Comparison of ENCODE assay signal across 2 cellular contexts in the genomic region with DNA sequence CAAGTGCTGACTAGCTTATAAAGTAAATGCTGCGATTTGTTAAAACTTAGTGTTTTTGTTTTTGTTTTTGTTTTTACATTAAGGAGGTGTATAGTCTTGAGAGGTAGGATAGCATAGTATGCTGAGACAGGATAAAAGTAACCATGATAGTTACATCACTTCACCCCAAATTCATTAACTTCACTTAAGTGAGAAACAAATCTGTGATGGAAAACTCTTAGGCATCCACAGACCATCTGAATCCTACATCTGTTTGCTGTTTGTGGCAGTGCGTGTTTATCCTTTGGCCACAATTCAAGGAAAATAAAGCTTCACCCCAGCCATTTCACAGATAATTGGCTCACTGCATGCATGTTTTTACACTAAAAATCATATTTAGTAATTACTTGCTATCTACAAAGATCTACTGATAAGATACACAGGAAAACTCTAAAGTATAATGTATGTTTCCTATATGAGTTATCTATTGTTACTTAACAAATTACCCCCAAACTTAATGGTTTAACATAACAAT.
TF ChIP-seq lines count a peak whose summit lies in the region.

No MANE protein-coding gene starts in this region.

TF ChIP-seq in SK-N-SH, 30 proteins besides CTCF, POLR2A, EP300 and RAD21 (continued from another document and continues in another):
- TF ChIP-seq, protein P1, sequence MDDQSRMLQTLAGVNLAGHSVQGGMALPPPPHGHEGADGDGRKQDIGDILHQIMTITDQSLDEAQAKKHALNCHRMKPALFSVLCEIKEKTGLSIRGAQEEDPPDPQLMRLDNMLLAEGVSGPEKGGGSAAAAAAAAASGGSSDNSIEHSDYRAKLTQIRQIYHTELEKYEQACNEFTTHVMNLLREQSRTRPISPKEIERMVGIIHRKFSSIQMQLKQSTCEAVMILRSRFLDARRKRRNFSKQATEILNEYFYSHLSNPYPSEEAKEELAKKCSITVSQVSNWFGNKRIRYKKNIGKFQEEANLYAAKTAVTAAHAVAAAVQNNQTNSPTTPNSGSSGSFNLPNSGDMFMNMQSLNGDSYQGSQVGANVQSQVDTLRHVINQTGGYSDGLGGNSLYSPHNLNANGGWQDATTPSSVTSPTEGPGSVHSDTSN (IDR thresholded peaks at IDR 0.05), result no peak
- TF ChIP-seq, protein P2, sequence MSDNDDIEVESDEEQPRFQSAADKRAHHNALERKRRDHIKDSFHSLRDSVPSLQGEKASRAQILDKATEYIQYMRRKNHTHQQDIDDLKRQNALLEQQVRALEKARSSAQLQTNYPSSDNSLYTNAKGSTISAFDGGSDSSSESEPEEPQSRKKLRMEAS (IDR thresholded peaks at IDR 0.05; ENCODE audit: low read depth), result no peak
- TF ChIP-seq CHD2 (IDR thresholded peaks at IDR 0.05; ENCODE audit: low read length, partially characterized antibody) (peak; percentile 45), GABPA (IDR thresholded peaks at IDR 0.05; ENCODE audit: low read depth) (no peak), FOXJ3 (CRISPR knock-in tag; IDR thresholded peaks at IDR 0.05) (no peak), NRF1 (IDR thresholded peaks at IDR 0.05; ENCODE audit: low read depth, low read length) (no peak), TCF12 (IDR thresholded peaks at IDR 0.05) (peak; percentile 36; the same call in 1 of the 2 replicates), TEAD4 (IDR thresholded peaks at IDR 0.05; ENCODE audit: borderline replicate concordance, insufficient read depth) (peak; percentile 25; the same call in 1 of the 2 replicates), RXRA (IDR thresholded peaks at IDR 0.05; ENCODE audit: borderline replicate concordance, low read depth) (no peak), TAF1 (IDR thresholded peaks at IDR 0.05; ENCODE audit: borderline replicate concordance, low read depth, low read length) (no peak), GATA2 (CRISPR knock-in tag; IDR thresholded peaks at IDR 0.05) (peak; percentile 39; the same call in 1 of the 2 replicates), POLR2AphosphoS5 (IDR thresholded peaks at IDR 0.05; ENCODE audit: low read depth, low read length) (no peak), NFIC (IDR thresholded peaks at IDR 0.05; ENCODE audit: borderline replicate concordance) (peak; percentile 36; the same call in 1 of the 2 replicates), MXI1 (IDR thresholded peaks at IDR 0.05; ENCODE audit: low read depth, low read length) (no peak), YY1 (IDR thresholded peaks at IDR 0.05; ENCODE audit: low read depth) (no peak), RFX5 (IDR thresholded peaks at IDR 0.05; ENCODE audit: low read length) (no peak), MEF2A (IDR thresholded peaks at IDR 0.05; ENCODE audit: borderline replicate concordance, low read depth) (no peak), RCOR1 (IDR thresholded peaks at IDR 0.05; ENCODE audit: low read length) (peak; percentile 94), ELF1 (IDR thresholded peaks at IDR 0.05) (no peak), SIN3A (IDR thresholded peaks at IDR 0.05; ENCODE audit: borderline replicate concordance, low read depth, low read length) (no peak), EZH2phosphoT487 (IDR thresholded peaks at IDR 0.05; ENCODE audit: borderline replicate concordance, low read depth) (no peak)
- TF ChIP-seq, protein P3, sequence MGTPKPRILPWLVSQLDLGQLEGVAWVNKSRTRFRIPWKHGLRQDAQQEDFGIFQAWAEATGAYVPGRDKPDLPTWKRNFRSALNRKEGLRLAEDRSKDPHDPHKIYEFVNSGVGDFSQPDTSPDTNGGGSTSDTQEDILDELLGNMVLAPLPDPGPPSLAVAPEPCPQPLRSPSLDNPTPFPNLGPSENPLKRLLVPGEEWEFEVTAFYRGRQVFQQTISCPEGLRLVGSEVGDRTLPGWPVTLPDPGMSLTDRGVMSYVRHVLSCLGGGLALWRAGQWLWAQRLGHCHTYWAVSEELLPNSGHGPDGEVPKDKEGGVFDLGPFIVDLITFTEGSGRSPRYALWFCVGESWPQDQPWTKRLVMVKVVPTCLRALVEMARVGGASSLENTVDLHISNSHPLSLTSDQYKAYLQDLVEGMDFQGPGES (IDR thresholded peaks at IDR 0.05; ENCODE audit: low read depth, low read length), result no peak
- TF ChIP-seq, protein P4, sequence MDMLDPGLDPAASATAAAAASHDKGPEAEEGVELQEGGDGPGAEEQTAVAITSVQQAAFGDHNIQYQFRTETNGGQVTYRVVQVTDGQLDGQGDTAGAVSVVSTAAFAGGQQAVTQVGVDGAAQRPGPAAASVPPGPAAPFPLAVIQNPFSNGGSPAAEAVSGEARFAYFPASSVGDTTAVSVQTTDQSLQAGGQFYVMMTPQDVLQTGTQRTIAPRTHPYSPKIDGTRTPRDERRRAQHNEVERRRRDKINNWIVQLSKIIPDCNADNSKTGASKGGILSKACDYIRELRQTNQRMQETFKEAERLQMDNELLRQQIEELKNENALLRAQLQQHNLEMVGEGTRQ (IDR thresholded peaks at IDR 0.05; ENCODE audit: borderline replicate concordance, low read depth, low read length), result no peak
- TF ChIP-seq, protein P5, sequence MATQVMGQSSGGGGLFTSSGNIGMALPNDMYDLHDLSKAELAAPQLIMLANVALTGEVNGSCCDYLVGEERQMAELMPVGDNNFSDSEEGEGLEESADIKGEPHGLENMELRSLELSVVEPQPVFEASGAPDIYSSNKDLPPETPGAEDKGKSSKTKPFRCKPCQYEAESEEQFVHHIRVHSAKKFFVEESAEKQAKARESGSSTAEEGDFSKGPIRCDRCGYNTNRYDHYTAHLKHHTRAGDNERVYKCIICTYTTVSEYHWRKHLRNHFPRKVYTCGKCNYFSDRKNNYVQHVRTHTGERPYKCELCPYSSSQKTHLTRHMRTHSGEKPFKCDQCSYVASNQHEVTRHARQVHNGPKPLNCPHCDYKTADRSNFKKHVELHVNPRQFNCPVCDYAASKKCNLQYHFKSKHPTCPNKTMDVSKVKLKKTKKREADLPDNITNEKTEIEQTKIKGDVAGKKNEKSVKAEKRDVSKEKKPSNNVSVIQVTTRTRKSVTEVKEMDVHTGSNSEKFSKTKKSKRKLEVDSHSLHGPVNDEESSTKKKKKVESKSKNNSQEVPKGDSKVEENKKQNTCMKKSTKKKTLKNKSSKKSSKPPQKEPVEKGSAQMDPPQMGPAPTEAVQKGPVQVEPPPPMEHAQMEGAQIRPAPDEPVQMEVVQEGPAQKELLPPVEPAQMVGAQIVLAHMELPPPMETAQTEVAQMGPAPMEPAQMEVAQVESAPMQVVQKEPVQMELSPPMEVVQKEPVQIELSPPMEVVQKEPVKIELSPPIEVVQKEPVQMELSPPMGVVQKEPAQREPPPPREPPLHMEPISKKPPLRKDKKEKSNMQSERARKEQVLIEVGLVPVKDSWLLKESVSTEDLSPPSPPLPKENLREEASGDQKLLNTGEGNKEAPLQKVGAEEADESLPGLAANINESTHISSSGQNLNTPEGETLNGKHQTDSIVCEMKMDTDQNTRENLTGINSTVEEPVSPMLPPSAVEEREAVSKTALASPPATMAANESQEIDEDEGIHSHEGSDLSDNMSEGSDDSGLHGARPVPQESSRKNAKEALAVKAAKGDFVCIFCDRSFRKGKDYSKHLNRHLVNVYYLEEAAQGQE (IDR thresholded peaks at IDR 0.05; ENCODE audit: low read depth, low read length), result no peak
- TF ChIP-seq, protein P6, sequence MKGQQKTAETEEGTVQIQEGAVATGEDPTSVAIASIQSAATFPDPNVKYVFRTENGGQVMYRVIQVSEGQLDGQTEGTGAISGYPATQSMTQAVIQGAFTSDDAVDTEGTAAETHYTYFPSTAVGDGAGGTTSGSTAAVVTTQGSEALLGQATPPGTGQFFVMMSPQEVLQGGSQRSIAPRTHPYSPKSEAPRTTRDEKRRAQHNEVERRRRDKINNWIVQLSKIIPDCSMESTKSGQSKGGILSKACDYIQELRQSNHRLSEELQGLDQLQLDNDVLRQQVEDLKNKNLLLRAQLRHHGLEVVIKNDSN (IDR thresholded peaks at IDR 0.05; ENCODE audit: borderline replicate concordance, low read depth), result no peak

TF ChIP-seq in SK-N-SH treated with all-trans-retinoic acid at 6 μM for 48 hours, 23 proteins besides CTCF, POLR2A, EP300 and RAD21 (continued from another document):
- TF ChIP-seq, protein P7, sequence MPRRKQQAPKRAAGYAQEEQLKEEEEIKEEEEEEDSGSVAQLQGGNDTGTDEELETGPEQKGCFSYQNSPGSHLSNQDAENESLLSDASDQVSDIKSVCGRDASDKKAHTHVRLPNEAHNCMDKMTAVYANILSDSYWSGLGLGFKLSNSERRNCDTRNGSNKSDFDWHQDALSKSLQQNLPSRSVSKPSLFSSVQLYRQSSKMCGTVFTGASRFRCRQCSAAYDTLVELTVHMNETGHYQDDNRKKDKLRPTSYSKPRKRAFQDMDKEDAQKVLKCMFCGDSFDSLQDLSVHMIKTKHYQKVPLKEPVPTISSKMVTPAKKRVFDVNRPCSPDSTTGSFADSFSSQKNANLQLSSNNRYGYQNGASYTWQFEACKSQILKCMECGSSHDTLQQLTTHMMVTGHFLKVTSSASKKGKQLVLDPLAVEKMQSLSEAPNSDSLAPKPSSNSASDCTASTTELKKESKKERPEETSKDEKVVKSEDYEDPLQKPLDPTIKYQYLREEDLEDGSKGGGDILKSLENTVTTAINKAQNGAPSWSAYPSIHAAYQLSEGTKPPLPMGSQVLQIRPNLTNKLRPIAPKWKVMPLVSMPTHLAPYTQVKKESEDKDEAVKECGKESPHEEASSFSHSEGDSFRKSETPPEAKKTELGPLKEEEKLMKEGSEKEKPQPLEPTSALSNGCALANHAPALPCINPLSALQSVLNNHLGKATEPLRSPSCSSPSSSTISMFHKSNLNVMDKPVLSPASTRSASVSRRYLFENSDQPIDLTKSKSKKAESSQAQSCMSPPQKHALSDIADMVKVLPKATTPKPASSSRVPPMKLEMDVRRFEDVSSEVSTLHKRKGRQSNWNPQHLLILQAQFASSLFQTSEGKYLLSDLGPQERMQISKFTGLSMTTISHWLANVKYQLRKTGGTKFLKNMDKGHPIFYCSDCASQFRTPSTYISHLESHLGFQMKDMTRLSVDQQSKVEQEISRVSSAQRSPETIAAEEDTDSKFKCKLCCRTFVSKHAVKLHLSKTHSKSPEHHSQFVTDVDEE (CRISPR knock-in tag; IDR thresholded peaks at IDR 0.05), result peak; percentile 62
- TF ChIP-seq, protein P8, sequence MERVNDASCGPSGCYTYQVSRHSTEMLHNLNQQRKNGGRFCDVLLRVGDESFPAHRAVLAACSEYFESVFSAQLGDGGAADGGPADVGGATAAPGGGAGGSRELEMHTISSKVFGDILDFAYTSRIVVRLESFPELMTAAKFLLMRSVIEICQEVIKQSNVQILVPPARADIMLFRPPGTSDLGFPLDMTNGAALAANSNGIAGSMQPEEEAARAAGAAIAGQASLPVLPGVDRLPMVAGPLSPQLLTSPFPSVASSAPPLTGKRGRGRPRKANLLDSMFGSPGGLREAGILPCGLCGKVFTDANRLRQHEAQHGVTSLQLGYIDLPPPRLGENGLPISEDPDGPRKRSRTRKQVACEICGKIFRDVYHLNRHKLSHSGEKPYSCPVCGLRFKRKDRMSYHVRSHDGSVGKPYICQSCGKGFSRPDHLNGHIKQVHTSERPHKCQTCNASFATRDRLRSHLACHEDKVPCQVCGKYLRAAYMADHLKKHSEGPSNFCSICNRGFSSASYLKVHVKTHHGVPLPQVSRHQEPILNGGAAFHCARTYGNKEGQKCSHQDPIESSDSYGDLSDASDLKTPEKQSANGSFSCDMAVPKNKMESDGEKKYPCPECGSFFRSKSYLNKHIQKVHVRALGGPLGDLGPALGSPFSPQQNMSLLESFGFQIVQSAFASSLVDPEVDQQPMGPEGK (CRISPR knock-in tag; IDR thresholded peaks at IDR 0.05; ENCODE audit: borderline replicate concordance), result no peak
